ENCODE assay signal across 10 cellular contexts in genomic region chr2:62660582-62661262, GRCh38. TPM values are rescaled to one million over a fixed set of nuclear protein-coding genes. Genes with fewer than 3 reads are reported as not detected.
DNase-seq lines count a peak whose midpoint lies in the region; ATAC-seq and TF ChIP-seq lines count a peak whose summit lies in the region.
"Had no signal": no experiment of that assay in that cellular context is flagged by ENCODE, and none has a peak within 500 bp of the region (broad histone marks: within the 10 kb centered on the region; RNA-seq: fewer than 3 reads in every experiment).

No MANE protein-coding gene starts in this region.

- H3K4me3 ChIP-seq in cardiac fibroblast (replicated peaks in 1 of 2; ENCODE audit: low read depth in 2 of 2, low read length in 2 of 2): no peak overlapping the region
- H3K4me3 ChIP-seq in neural progenitor cell: no peak overlapping the region

- H3K4me1 Mint-ChIP-seq in neural progenitor cell: peaks cover 31% of the 10 kb centered on the region

- H2AFZ ChIP-seq in neural progenitor cell (replicated peaks): peak overlapping the region; percentile 23

- ATAC-seq in HG03432 (IDR thresholded peaks at IDR 0.05; ENCODE audit: unreplicated experiment) (peak; percentile 31), Right ventricle myocardium inferior (no peak)

- TF ChIP-seq CTCF in cardiac fibroblast (IDR thresholded peaks at IDR 0.05; ENCODE audit: low read depth, low read length) (no peak), neural progenitor cell (IDR thresholded peaks at IDR 0.05) (no peak)

- H3K9me3 ChIP-seq in neural progenitor cell (ENCODE audit: low read depth): no peaks in the 10 kb centered on the region

- no peaks in the 10 kb centered on the region for H3K36me3 Mint-ChIP-seq in neural progenitor cell
- H3K36me3 Mint-ChIP-seq: mesothelial cell of epicardium had no signal

- H3K9me3 Mint-ChIP-seq in neural progenitor cell: no peaks in the 10 kb centered on the region
- H3K9me3 Mint-ChIP-seq: IgD-negative memory B cell, mesothelial cell of epicardium had no signal

- intact Hi-C loops in Right ventricle myocardium inferior (cut with DNase I): no loop called here

- no peak overlapping the region for H3K4me2 ChIP-seq in neural progenitor cell

- no peaks in the 10 kb centered on the region for H3K36me3 ChIP-seq in neural progenitor cell

- no peak overlapping the region for H3K27ac ChIP-seq in neural progenitor cell

- no peaks in the 10 kb centered on the region for H3K27me3 Mint-ChIP-seq in neural progenitor cell (ENCODE audit: insufficient read depth, low read depth)
- H3K27me3 Mint-ChIP-seq: IgD-negative memory B cell had no signal

- H3K9ac ChIP-seq in neural progenitor cell: no peak overlapping the region

- no peak overlapping the region for H3K4me3 Mint-ChIP-seq in neural progenitor cell
- H3K4me3 Mint-ChIP-seq: mesothelial cell of epicardium had no signal

- DNase-seq in EL: peak; percentile 95
- peak; percentile 80 to 90 for DNase-seq in cardiac fibroblast (ENCODE audit: low read depth in 2 of 2)
- no peak for DNase-seq in neural progenitor cell (ENCODE audit: low spot score)
- no peak for DNase-seq in NCI-H510A (lab: John Stamatoyannopoulos, UW)
- DNase-seq in GM19240 (ENCODE audit: insufficient read length, low spot score): no peak
- no peak for DNase-seq in Right ventricle myocardium inferior (ENCODE audit: missing footprints)
- no peak for DNase-seq in NCI-H1417 (lab: John Stamatoyannopoulos, UW)

- H3K27me3 ChIP-seq in neural progenitor cell: no peaks in the 10 kb centered on the region

- H4K20me1 ChIP-seq in neural progenitor cell (ENCODE audit: low read depth): no peaks in the 10 kb centered on the region

- H3K79me2 ChIP-seq in neural progenitor cell (ENCODE audit: low read depth): no peaks in the 10 kb centered on the region

- H3F3A ChIP-seq in neural progenitor cell (ENCODE audit: low read depth): no peaks in the 10 kb centered on the region

- peaks cover 10% of the 10 kb centered on the region for H3K4me1 ChIP-seq in neural progenitor cell

- no peak overlapping the region for H3K27ac Mint-ChIP-seq in neural progenitor cell
- H3K27ac Mint-ChIP-seq: mesothelial cell of epicardium had no signal

RNA-seq across cellular contexts. Expression of gene EHBP1, which starts 44.8 kb away (rescaled TPM):
- total RNA-seq in neural progenitor cell (ENCODE audit: low replicate concordance) (51.5 and 65.8 TPM in 2 replicates), Right ventricle myocardium inferior (25.7 TPM)

Comparison
In these comparisons a context has a peak if more than half of its experiments do, and no peak if none do; other contexts are left out.
1. DNase-seq: peak in EL (single experiment) and cardiac fibroblast (2 of 2); none in neural progenitor cell (single experiment), NCI-H510A (single experiment), GM19240 (single experiment), Right ventricle myocardium inferior (single experiment) and NCI-H1417 (0 of 3).